In the genomic region with DNA sequence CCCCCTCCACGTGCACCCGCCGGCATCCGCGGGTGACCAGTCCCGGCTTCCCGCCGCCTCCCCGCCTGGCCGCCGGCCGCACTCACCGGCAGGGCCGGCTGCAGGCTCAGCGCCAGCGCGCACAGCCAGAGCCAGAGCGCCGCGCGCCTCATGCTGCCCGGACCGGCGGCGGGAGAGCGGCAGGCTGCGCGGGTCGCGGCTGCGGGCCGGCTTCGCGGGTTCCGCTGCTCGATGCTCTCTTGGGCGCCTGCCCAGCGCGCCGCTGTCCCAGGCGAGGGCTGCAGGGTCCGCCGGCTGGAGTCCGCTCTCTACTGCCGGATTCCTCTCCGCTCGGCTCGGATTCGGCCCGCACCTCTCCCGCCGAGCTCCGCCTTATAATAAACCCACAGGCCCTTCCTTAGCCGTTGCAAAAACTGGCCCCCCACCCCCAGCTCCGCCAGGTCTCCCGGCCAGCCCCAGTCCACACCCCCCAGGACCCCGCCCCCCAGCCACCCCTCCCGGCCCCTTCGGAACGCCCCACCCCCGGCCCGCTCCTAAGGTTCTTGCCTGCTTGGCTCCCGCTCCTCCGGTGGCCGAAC, we compare ENCODE assay signal across 8 cellular contexts. TPM values are rescaled to one million over a fixed set of nuclear protein-coding genes. Genes with fewer than 3 reads are reported as not detected.
DNase-seq lines count a peak whose midpoint lies in the region; ATAC-seq and TF ChIP-seq lines count a peak whose summit lies in the region.

A gene with protein sequence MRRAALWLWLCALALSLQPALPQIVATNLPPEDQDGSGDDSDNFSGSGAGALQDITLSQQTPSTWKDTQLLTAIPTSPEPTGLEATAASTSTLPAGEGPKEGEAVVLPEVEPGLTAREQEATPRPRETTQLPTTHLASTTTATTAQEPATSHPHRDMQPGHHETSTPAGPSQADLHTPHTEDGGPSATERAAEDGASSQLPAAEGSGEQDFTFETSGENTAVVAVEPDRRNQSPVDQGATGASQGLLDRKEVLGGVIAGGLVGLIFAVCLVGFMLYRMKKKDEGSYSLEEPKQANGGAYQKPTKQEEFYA (minus strand): TSS at position 415 of the 578 bp plus-strand sequence. CDS start 263 bp downstream, at position 152.

- 0% methylated on average over 1 of the region's 65 CpGs for WGBS in mammary epithelial cell (ENCODE audit: low coverage, missing lambda C conversion rate)

- intact Hi-C loops in mammary epithelial cell (cut with micrococcal nuclease), result loop anchor here (1.0 to 2.0 kb wide), 3 partner anchors 46 to 122 kb away; no protein-coding TSS in a partner anchor

- peaks cover 73% of the 10 kb centered on the region for H3K79me2 ChIP-seq in mammary epithelial cell (ENCODE audit: insufficient read depth, low read length)

- H3K4me3 ChIP-seq in mammary epithelial cell (replicated peaks in 1 of 3; ENCODE audit: insufficient read depth in 1 of 3, low read depth in 2 of 3, low read length in 3 of 3) (peak within 1 kb of the TSS; percentile 72 to 91 (median 88)), kidney epithelial cell (ENCODE audit: low read depth, low read length) (peak within 1 kb of the TSS; percentile 73)

- peak within 1 kb of the TSS; percentile 84 for H3K9ac ChIP-seq in mammary epithelial cell (ENCODE audit: insufficient read depth, low read length)

- dilution Hi-C loops in mammary epithelial cell (cut with HindIII; ENCODE audit: low sequenced_read_pairs), result no loop called here

- ATAC-seq in HG02759 (IDR thresholded peaks at IDR 0.05; ENCODE audit: unreplicated experiment), result peak; percentile 29
- ATAC-seq in stimulated activated naive CD8-positive, alpha-beta T cell treated with anti-CD3 and anti-CD28 coated beads, Interleukin-15, Interleukin-2, amounts not matched to agents 100 U/mL and 50 U/mL, for 24 hours, result peak; percentile 24

- CTCF ChIA-PET in mammary epithelial cell (lab: Charles Lee; ENCODE audit: low non-redundant PET), result interaction anchor here (1.0 to 1.9 kb wide), 4 partner anchors 12 to 119 kb away, joined by 3 to 13 read pairs (median 4); no protein-coding TSS in a partner anchor

- H3K4me1 ChIP-seq in mammary epithelial cell (ENCODE audit: insufficient read depth, low read length), result peaks cover 34% of the 10 kb centered on the region

- H3K27ac ChIP-seq in mammary epithelial cell (ENCODE audit: insufficient read depth, low read depth, low read length), result peak within 1 kb of the TSS; percentile 77

- peak within 1 kb of the TSS; percentile 62 for H2AFZ ChIP-seq in mammary epithelial cell (ENCODE audit: low read depth, low read length)

- DNase-seq in NCI-H82 (lab: John Stamatoyannopoulos, UW) (peak; percentile 63), NCI-H82 treated with DMSO at 0.1 percent for 48 hours (lab: John Stamatoyannopoulos, UW; ENCODE audit: unreplicated experiment) (no peak), NCI-H69 (lab: John Stamatoyannopoulos, UW) (peak; percentile 66), mammary epithelial cell (peak; percentile 77), kidney epithelial cell (ENCODE audit: low read depth) (no peak), NAMALWA (ENCODE audit: low spot score) (no peak)
- DNase-seq in stimulated activated naive CD8-positive, alpha-beta T cell treated with anti-CD3 and anti-CD28 coated beads, Interleukin-15, Interleukin-2, amounts not matched to agents 100 U/mL and 50 U/mL, for 24 hours, result peak; percentile 6

- H4K20me1 ChIP-seq in mammary epithelial cell (ENCODE audit: insufficient read depth, low read length), result no peaks in the 10 kb centered on the region

- peak within 1 kb of the TSS; percentile 93 for H3K4me2 ChIP-seq in mammary epithelial cell (ENCODE audit: insufficient read depth, low read depth, low read length)

- TF ChIP-seq CTCF in mammary epithelial cell (conservative IDR thresholded peaks at IDR 0.05 in 1 of 2, IDR thresholded peaks at IDR 0.05 in 1 of 2; ENCODE audit: extremely low read depth in 1 of 2, insufficient read depth in 1 of 2, low read depth in 1 of 2, low read length in 2 of 2) (no peak), kidney epithelial cell (IDR thresholded peaks at IDR 0.05; ENCODE audit: insufficient read depth, low read length, poor library complexity, severe bottlenecking) (no peak)

- no peaks in the 10 kb centered on the region for H3K27me3 ChIP-seq in mammary epithelial cell (ENCODE audit: insufficient read depth, low read length)
- no peaks in the 10 kb centered on the region for H3K27me3 ChIP-seq in kidney epithelial cell (ENCODE audit: control insufficient read depth, insufficient read depth, low read length)

- TSS peak; percentile 20 for BruUV-seq in mammary epithelial cell (replicated peaks; lab: Mats Ljungman, UMichigan)

- peaks cover 14% of the 10 kb centered on the region for H3K36me3 ChIP-seq in mammary epithelial cell (ENCODE audit: insufficient read depth, low read length)
- no peaks in the 10 kb centered on the region for H3K36me3 ChIP-seq in kidney epithelial cell (ENCODE audit: control insufficient read depth, insufficient read depth, low read length)

- H3K9me3 ChIP-seq in mammary epithelial cell (replicated peaks; ENCODE audit: insufficient read depth, low read length), result no peaks in the 10 kb centered on the region

- in situ Hi-C loops in mammary epithelial cell (cut with MboI; ENCODE audit: low sequenced_read_pairs in 2 of 2), result no loop called here

RNA-seq across cellular contexts. Expression of the gene that starts here (rescaled TPM):
- total RNA-seq in mammary epithelial cell, result 1,000 to 10,000 TPM in 1 of 2 donors, 100 to 1,000 TPM in 1; 574 to 1,408 TPM
- polyA plus RNA-seq in mammary epithelial cell, result 1,215 TPM
- 602 TPM for polyA minus RNA-seq in mammary epithelial cell
- 184 and 187 TPM in 2 replicates for total RNA-seq in kidney epithelial cell

Comparison
In these comparisons a context has a peak if more than half of its experiments do, and no peak if none do; other contexts are left out.
1. DNase-seq: peak in NCI-H82 (single experiment), NCI-H69 (single experiment), mammary epithelial cell (single experiment) and stimulated activated naive CD8-positive, alpha-beta T cell treated with anti-CD3 and anti-CD28 coated beads, Interleukin-15, Interleukin-2, amounts not matched to agents 100 U/mL and 50 U/mL, for 24 hours (single experiment); none in NCI-H82 treated with DMSO at 0.1 percent for 48 hours (single experiment), kidney epithelial cell (single experiment) and NAMALWA (single experiment).